Comparison of ENCODE assay signal across 11 cellular contexts in the genomic region with DNA sequence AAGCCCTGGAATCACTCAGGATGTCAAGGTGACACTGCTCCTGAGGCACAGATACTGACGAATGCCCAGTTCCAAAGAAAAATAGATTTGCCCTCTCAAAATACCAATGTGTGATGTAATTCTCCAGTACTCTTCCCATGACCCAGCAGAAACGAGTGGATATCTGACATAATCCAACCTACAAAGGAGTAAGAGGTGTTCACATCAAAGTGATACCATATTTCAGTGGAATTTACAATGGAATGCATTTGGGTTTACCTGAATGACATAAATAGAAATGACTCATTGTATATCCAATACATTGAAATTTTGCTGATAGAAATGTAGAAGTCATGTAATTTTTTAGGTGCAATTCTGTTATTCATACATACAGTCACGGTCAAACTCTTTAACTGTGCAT.
"Had no signal": no experiment of that assay in that cellular context is flagged by ENCODE, and none has a peak within 500 bp of the region (broad histone marks: within the 10 kb centered on the region; RNA-seq: fewer than 3 reads in every experiment).

No MANE protein-coding gene starts in this region.

- H3K36me3 ChIP-seq: HAP-1 had no signal

- H3K4me3 Mint-ChIP-seq: HFFc6, IgD-negative memory B cell had no signal

- ATAC-seq: HCT116, HepG2 had no signal

- H2AFZ ChIP-seq: GM23248 had no signal

- H3K9me3 Mint-ChIP-seq: HFFc6, IgD-negative memory B cell had no signal

- H3K9me3 ChIP-seq: HAP-1 had no signal

- H3K9ac ChIP-seq: GM23248, KMS-11 had no signal

- H3K27ac Mint-ChIP-seq: HFFc6 had no signal

- FAIRE-seq: HepG2 had no signal

- H3K4me1 ChIP-seq: HAP-1 had no signal

- H3K27ac ChIP-seq: GM23248, HL-60, KMS-11 had no signal

- H3K4me2 ChIP-seq: KMS-11 had no signal

- DNase-seq: GOT3, H7, HFFc6, KBM-7 had no signal

- H3K36me3 Mint-ChIP-seq: IgD-negative memory B cell had no signal

- H3K4me3 ChIP-seq: GM23248, HAP-1 had no signal
